In genomic region chr11:11416917-11417316, GRCh38 we compare ENCODE assay signal across 13 cellular contexts.
DNase-seq lines count a peak whose midpoint lies in the region; ATAC-seq, FAIRE-seq and TF ChIP-seq lines count a peak whose summit lies in the region.
"Had no signal": no experiment of that assay in that cellular context is flagged by ENCODE, and none has a peak within 500 bp of the region (broad histone marks: within the 10 kb centered on the region; RNA-seq: fewer than 3 reads in every experiment).

No MANE protein-coding gene starts in this region.

- no TSS peak for BruUV-seq in PC-3 (replicated peaks; lab: Mats Ljungman, UMichigan)

- H3K9me3 ChIP-seq in PC-3 (ENCODE audit: low read length) (no peaks in the 10 kb centered on the region), psoas muscle (no peaks in the 10 kb centered on the region)
- H3K9me3 ChIP-seq: mucosa of descending colon had no signal

- H3K79me2 ChIP-seq in PC-3 (ENCODE audit: low read length) = no peaks in the 10 kb centered on the region

- no peaks in the 10 kb centered on the region for H3K27me3 ChIP-seq in PC-3 (ENCODE audit: low read length)
- no peaks in the 10 kb centered on the region for H3K27me3 ChIP-seq in psoas muscle (ENCODE audit: insufficient read depth in 3 of 3, low read length in 2 of 3)

- DNase-seq in GM12892 (ENCODE audit: insufficient read length) (no peak), PC-3 (peak; percentile 77), epidermal melanocyte (ENCODE audit: insufficient read length, low spot score) (peak; percentile 57), psoas muscle (no peak), ureter (ENCODE audit: low spot score) (no peak), natural killer cell (no peak), caudate nucleus (lab: John Stamatoyannopoulos, UW) (no peak)
- no peak for DNase-seq in stimulated activated CD4-positive, alpha-beta T cell treated with anti-CD3 and anti-CD28 coated beads, Interleukin-4, amount 100 ng/mL, for 4 hours
- DNase-seq: activated CD4-positive, alpha-beta memory T cell treated with anti-CD3 and anti-CD28 coated beads, Interleukin-2, amount 10 ng/mL, durations not matched to agents 7 days and 5 days; DMS79 treated with DMSO at 0.1 percent for 48 hours had no signal

- H3K4me1 ChIP-seq in PC-3 (ENCODE audit: insufficient read depth, low read length) (peaks cover 30% of the 10 kb centered on the region), psoas muscle (peaks cover 3% of the 10 kb centered on the region)

- no peaks in the 10 kb centered on the region for H4K20me1 ChIP-seq in PC-3 (ENCODE audit: low read length)

- no peaks in the 10 kb centered on the region for H3K9me2 ChIP-seq in PC-3 (replicated peaks; ENCODE audit: low read length)

- ATAC-seq in PC-3 = peak; percentile 79
- peak; percentile 43 to 75 (median 64) for ATAC-seq in psoas muscle
- ATAC-seq in natural killer cell = no peak
- ATAC-seq: HepG2 had no signal

- no peak overlapping the region for H3K9ac ChIP-seq in PC-3 (ENCODE audit: low read length)

- no peak overlapping the region for H2AFZ ChIP-seq in PC-3 (ENCODE audit: low read length)

- H3K4me2 ChIP-seq in PC-3 (ENCODE audit: low read length) = peak overlapping the region; percentile 62

- H3F3A ChIP-seq in PC-3 (ENCODE audit: low read length, unreplicated experiment) = no peaks in the 10 kb centered on the region

- TF ChIP-seq POLR2A in GM12892 (IDR thresholded peaks at IDR 0.05; ENCODE audit: low read depth, low read length) = no peak

- CTCF ChIA-PET in PC-3 (lab: Charles Lee) = no interaction called here

- no peak for TF ChIP-seq CTCF in PC-3 (conservative IDR thresholded peaks at IDR 0.05; ENCODE audit: low read depth, low read length)
- TF ChIP-seq CTCF in psoas muscle (IDR thresholded peaks at IDR 0.05) = no peak
- TF ChIP-seq CTCF in natural killer cell (IDR thresholded peaks at IDR 0.05) = no peak

- WGBS in psoas muscle, 3 donors = 75 to 83% (median 77%) methylated on average over 4 of the region's 4 CpGs

- FAIRE-seq in GM12892 (lab: Jason Lieb, UNC) = peak; percentile 9
- FAIRE-seq: frontal cortex, HepG2 had no signal

- peaks cover 26 to 33% of the 10 kb centered on the region in 2 donors for H3K27me3 Mint-ChIP-seq in natural killer cell (ENCODE audit: low read depth in 2 of 2)

- no peak overlapping the region for H3K4me3 Mint-ChIP-seq in natural killer cell
- H3K4me3 Mint-ChIP-seq: activated CD4-positive, alpha-beta memory T cell treated with anti-CD3 and anti-CD28 coated beads, Interleukin-2, amount 10 ng/mL, durations not matched to agents 7 days and 5 days had no signal

- H3K4me3 ChIP-seq in PC-3 (ENCODE audit: low read length) = 0 out of 2 replicates have a peak overlapping the region, but pooled peaks have one; percentile 13
- no peak overlapping the region for H3K4me3 ChIP-seq in psoas muscle
- H3K4me3 ChIP-seq: mucosa of descending colon had no signal

- intact Hi-C loops in PC-3 (cut with micrococcal nuclease) (no loop called here), psoas muscle (cut with DNase I) (no loop called here), natural killer cell (cut with micrococcal nuclease) (no loop called here)

- H3K36me3 ChIP-seq in PC-3 (ENCODE audit: low read depth, low read length) (no peaks in the 10 kb centered on the region), psoas muscle (ENCODE audit: insufficient read depth in 1 of 2, low read depth in 1 of 2) (no peaks in the 10 kb centered on the region)

- H3K36me3 Mint-ChIP-seq in natural killer cell = no peaks in the 10 kb centered on the region

- H3K27ac ChIP-seq in PC-3 (ENCODE audit: low read length) (peak overlapping the region; percentile 67), psoas muscle (no peak overlapping the region), caudate nucleus (ENCODE audit: low read depth, low read length) (no peak overlapping the region)

- no peaks in the 10 kb centered on the region for H3K9me3 Mint-ChIP-seq in natural killer cell
- H3K9me3 Mint-ChIP-seq: activated CD4-positive, alpha-beta memory T cell treated with anti-CD3 and anti-CD28 coated beads, Interleukin-2, amount 10 ng/mL, durations not matched to agents 7 days and 5 days had no signal

- POLR2A ChIA-PET in PC-3 (lab: Charles Lee; ENCODE audit: unreplicated experiment) = no interaction called here

- peaks cover 5 to 10% of the 10 kb centered on the region in 2 donors for H3K4me1 Mint-ChIP-seq in natural killer cell

- H3K27ac Mint-ChIP-seq in natural killer cell = no peak overlapping the region
- H3K27ac Mint-ChIP-seq: activated CD4-positive, alpha-beta memory T cell treated with anti-CD3 and anti-CD28 coated beads, Interleukin-2, amount 10 ng/mL, durations not matched to agents 7 days and 5 days had no signal

Comparison
In these comparisons a context has a peak if more than half of its experiments do, and no peak if none do; other contexts are left out.
1. DNase-seq: peak in PC-3 (single experiment) and epidermal melanocyte (single experiment); none in GM12892 (single experiment), psoas muscle (0 of 2), ureter (single experiment), stimulated activated CD4-positive, alpha-beta T cell treated with anti-CD3 and anti-CD28 coated beads, Interleukin-4, amount 100 ng/mL, for 4 hours (0 of 2), natural killer cell (single experiment) and caudate nucleus (0 of 61).
2. ATAC-seq: peak in PC-3 (single experiment) and psoas muscle (4 of 4); none in natural killer cell (0 of 3).